15 cellular contexts compared by ENCODE assay signal in genomic region chr6:72552938-72553337, GRCh38.
DNase-seq lines count a peak whose midpoint lies in the region; ATAC-seq and TF ChIP-seq lines count a peak whose summit lies in the region.
"Had no signal": no experiment of that assay in that cellular context is flagged by ENCODE, and none has a peak within 500 bp of the region (broad histone marks: within the 10 kb centered on the region; RNA-seq: fewer than 3 reads in every experiment).

No MANE protein-coding gene starts in this region.

- H3K4me1 ChIP-seq in ovary (ENCODE audit: insufficient read depth) = no peaks in the 10 kb centered on the region
- H3K4me1 ChIP-seq: ascending aorta, Caco-2 had no signal

- H3K4me3 ChIP-seq in ovary = no peak overlapping the region
- H3K4me3 ChIP-seq: ascending aorta had no signal

- intact Hi-C loops in ovary (cut with DNase I) = no loop called here
- intact Hi-C loops in natural killer cell (cut with micrococcal nuclease) = no loop called here

- H3K27me3 ChIP-seq in ovary = no peaks in the 10 kb centered on the region
- H3K27me3 ChIP-seq: ascending aorta had no signal

- no peak overlapping the region for H3K27ac ChIP-seq in ovary
- H3K27ac ChIP-seq: ascending aorta had no signal

- H3K27me3 Mint-ChIP-seq in WTC11 (ENCODE audit: low read depth) (no peaks in the 10 kb centered on the region), natural killer cell (ENCODE audit: low read depth in 2 of 2) (peaks cover 6 to 7% of the 10 kb centered on the region in 2 donors)

- H3K9me3 Mint-ChIP-seq in WTC11 = no peaks in the 10 kb centered on the region
- no peaks in the 10 kb centered on the region for H3K9me3 Mint-ChIP-seq in natural killer cell

- H3K27ac Mint-ChIP-seq in WTC11 = peak overlapping the region; percentile 93
- no peak overlapping the region for H3K27ac Mint-ChIP-seq in natural killer cell

- no peaks in the 10 kb centered on the region for H3K36me3 ChIP-seq in ovary
- H3K36me3 ChIP-seq: ascending aorta had no signal

- no peak for TF ChIP-seq EP300 in ovary (IDR thresholded peaks at IDR 0.05)

- CTCF ChIA-PET in WTC11 (lab: Charles Lee) = interaction anchor here (0.7 to 1.6 kb wide), 3 partner anchors 30 to 354 kb away, joined by 4 to 6 read pairs (median 5); no protein-coding TSS in a partner anchor

- peak; percentile 80 for DNase-seq in DMS53 (lab: John Stamatoyannopoulos, UW)
- DNase-seq in NCI-H1105 (lab: John Stamatoyannopoulos, UW) = peak; percentile 17
- DNase-seq in WTC11 (ENCODE audit: low spot score) = no peak
- peak; percentile 45 for DNase-seq in iris pigment epithelial cell (ENCODE audit: low read depth)
- no peak for DNase-seq in ovary
- no peak for DNase-seq in natural killer cell
- no peak for DNase-seq in iPS-NIHi11 (ENCODE audit: low spot score)
- DNase-seq in DMS 273 treated with DMSO at 0.1 percent for 48 hours (lab: John Stamatoyannopoulos, UW) = no peak
- DNase-seq: activated CD8-positive, alpha-beta memory T cell treated with anti-CD3 and anti-CD28 coated beads, Interleukin-2, amount 50 U/mL, for 48 hours; Caco-2; KBM-7; left ventricle myocardium superior; substantia nigra; T-helper 9 cell had no signal

- no peak for TF ChIP-seq POLR2A in ovary (IDR thresholded peaks at IDR 0.05)

- H3K36me3 Mint-ChIP-seq in WTC11 (no peaks in the 10 kb centered on the region), natural killer cell (no peaks in the 10 kb centered on the region)

- H3K4me1 Mint-ChIP-seq in WTC11 = peaks cover 54% of the 10 kb centered on the region
- no peaks in the 10 kb centered on the region for H3K4me1 Mint-ChIP-seq in natural killer cell

- 60 to 62% (median 61%) methylated on average over 4 of the region's 4 CpGs for WGBS in ovary, 3 donors

- POLR2A ChIA-PET in WTC11 (lab: Charles Lee) = no interaction called here

- TF ChIP-seq CTCF in WTC11 (IDR thresholded peaks at IDR 0.05) (no peak), ovary (IDR thresholded peaks at IDR 0.05) (no peak), natural killer cell (IDR thresholded peaks at IDR 0.05) (no peak)

- no peak for ATAC-seq in WTC11
- ATAC-seq in natural killer cell = no peak
- ATAC-seq: left ventricle myocardium superior had no signal

- H3K9me3 ChIP-seq in ovary = no peaks in the 10 kb centered on the region
- H3K9me3 ChIP-seq: ascending aorta, Caco-2 had no signal

- H3K4me3 Mint-ChIP-seq in WTC11 = no peak overlapping the region
- H3K4me3 Mint-ChIP-seq in natural killer cell = no peak overlapping the region

TF ChIP-seq in WTC11, 78 proteins besides CTCF, POLR2A, EP300 and RAD21:
- TF ChIP-seq, protein P1, sequence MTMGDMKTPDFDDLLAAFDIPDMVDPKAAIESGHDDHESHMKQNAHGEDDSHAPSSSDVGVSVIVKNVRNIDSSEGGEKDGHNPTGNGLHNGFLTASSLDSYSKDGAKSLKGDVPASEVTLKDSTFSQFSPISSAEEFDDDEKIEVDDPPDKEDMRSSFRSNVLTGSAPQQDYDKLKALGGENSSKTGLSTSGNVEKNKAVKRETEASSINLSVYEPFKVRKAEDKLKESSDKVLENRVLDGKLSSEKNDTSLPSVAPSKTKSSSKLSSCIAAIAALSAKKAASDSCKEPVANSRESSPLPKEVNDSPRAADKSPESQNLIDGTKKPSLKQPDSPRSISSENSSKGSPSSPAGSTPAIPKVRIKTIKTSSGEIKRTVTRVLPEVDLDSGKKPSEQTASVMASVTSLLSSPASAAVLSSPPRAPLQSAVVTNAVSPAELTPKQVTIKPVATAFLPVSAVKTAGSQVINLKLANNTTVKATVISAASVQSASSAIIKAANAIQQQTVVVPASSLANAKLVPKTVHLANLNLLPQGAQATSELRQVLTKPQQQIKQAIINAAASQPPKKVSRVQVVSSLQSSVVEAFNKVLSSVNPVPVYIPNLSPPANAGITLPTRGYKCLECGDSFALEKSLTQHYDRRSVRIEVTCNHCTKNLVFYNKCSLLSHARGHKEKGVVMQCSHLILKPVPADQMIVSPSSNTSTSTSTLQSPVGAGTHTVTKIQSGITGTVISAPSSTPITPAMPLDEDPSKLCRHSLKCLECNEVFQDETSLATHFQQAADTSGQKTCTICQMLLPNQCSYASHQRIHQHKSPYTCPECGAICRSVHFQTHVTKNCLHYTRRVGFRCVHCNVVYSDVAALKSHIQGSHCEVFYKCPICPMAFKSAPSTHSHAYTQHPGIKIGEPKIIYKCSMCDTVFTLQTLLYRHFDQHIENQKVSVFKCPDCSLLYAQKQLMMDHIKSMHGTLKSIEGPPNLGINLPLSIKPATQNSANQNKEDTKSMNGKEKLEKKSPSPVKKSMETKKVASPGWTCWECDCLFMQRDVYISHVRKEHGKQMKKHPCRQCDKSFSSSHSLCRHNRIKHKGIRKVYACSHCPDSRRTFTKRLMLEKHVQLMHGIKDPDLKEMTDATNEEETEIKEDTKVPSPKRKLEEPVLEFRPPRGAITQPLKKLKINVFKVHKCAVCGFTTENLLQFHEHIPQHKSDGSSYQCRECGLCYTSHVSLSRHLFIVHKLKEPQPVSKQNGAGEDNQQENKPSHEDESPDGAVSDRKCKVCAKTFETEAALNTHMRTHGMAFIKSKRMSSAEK (CRISPR knock-in tag; IDR thresholded peaks at IDR 0.05; ENCODE audit: borderline replicate concordance) = no peak
- TF ChIP-seq RELA (CRISPR knock-in tag; IDR thresholded peaks at IDR 0.05; ENCODE audit: borderline replicate concordance) = no peak
- TF ChIP-seq, protein P2, sequence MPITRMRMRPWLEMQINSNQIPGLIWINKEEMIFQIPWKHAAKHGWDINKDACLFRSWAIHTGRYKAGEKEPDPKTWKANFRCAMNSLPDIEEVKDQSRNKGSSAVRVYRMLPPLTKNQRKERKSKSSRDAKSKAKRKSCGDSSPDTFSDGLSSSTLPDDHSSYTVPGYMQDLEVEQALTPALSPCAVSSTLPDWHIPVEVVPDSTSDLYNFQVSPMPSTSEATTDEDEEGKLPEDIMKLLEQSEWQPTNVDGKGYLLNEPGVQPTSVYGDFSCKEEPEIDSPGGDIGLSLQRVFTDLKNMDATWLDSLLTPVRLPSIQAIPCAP (CRISPR knock-in tag; IDR thresholded peaks at IDR 0.05) = no peak
- no peak for TF ChIP-seq ESRRA (CRISPR knock-in tag; IDR thresholded peaks at IDR 0.05; ENCODE audit: borderline replicate concordance)
- no peak for TF ChIP-seq TCF7 (CRISPR knock-in tag; IDR thresholded peaks at IDR 0.05; ENCODE audit: low read depth)
- TF ChIP-seq JAZF1 (CRISPR knock-in tag; IDR thresholded peaks at IDR 0.05) = no peak
- TF ChIP-seq NFE2L1 (CRISPR knock-in tag; IDR thresholded peaks at IDR 0.05) = no peak
- no peak for TF ChIP-seq GRHL2 (CRISPR knock-in tag; IDR thresholded peaks at IDR 0.05; ENCODE audit: insufficient replicate concordance, severe bottlenecking)
- no peak for TF ChIP-seq TEAD1 (CRISPR knock-in tag; IDR thresholded peaks at IDR 0.05)
- no peak for TF ChIP-seq NFATC4 (CRISPR knock-in tag; IDR thresholded peaks at IDR 0.05)
- TF ChIP-seq PRDM15 (CRISPR knock-in tag; IDR thresholded peaks at IDR 0.05) = no peak
- no peak for TF ChIP-seq KAT7 (CRISPR knock-in tag; IDR thresholded peaks at IDR 0.05; ENCODE audit: borderline replicate concordance)

Comparison
In these comparisons a context has a peak if more than half of its experiments do, and no peak if none do; other contexts are left out.
1. DNase-seq: peak in DMS53 (single experiment), NCI-H1105 (single experiment) and iris pigment epithelial cell (single experiment); none in WTC11 (single experiment), ovary (0 of 5), natural killer cell (single experiment), iPS-NIHi11 (single experiment) and DMS 273 treated with DMSO at 0.1 percent for 48 hours (single experiment).